Comparison of ENCODE assay signal across 8 cellular contexts in the genomic region with DNA sequence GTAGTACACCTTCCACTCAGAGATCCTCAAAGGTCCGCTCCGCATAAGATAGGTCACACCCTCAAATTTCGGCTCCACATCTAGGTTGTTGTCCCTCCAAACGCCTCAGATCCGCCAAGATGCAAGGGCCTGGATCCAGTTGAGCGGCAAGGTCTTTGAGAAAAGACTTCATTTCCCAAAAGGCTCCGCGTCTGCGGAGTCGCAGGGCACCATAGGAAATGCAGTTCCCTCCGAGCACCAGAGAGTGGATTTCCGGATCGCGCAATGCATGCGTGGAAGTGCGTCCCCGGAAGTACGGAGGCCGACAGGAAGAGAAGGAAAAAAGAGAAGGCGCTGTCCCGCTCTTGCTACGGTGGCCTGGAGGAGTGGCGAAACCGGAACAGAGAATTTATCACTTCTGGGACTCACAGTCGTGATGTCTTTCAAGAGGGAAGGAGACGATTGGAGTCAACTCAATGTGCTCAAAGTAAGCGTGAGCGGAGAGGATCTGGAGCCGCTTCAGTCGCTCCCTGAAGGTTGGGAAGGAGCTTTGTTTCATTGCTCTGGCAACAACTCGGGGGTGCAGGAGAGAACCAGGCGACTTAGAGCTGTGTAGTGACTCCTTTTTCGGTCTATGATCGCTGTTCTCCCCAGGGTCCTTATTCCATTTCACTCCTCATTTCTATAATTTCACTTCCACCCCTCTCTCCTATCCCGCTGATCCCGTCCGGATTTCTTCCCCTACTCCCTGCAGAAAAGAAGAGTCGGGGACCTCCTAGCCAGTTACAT. TPM values are rescaled to one million over a fixed set of nuclear protein-coding genes. Genes with fewer than 3 reads are reported as not detected.
A peak's percentile ranks its signal among the peaks of the same experiment; 100 is the strongest.
DNase-seq lines count a peak whose midpoint lies in the region; ATAC-seq and TF ChIP-seq lines count a peak whose summit lies in the region.

Gene LYSMD1, minus strand, starts transcription at position 165 of the 768 bp plus-strand sequence. CDS start 644 bp downstream, outside the sequence.
A gene with protein sequence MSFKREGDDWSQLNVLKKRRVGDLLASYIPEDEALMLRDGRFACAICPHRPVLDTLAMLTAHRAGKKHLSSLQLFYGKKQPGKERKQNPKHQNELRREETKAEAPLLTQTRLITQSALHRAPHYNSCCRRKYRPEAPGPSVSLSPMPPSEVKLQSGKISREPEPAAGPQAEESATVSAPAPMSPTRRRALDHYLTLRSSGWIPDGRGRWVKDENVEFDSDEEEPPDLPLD (plus strand): TSS at position 407 of the 768 bp plus-strand sequence. CDS start 9 bp downstream, at position 416.

- H3K27me3 ChIP-seq in PC-3 (ENCODE audit: low read length) = no peaks in the 10 kb centered on the region

- peak within 1 kb of the TSS; percentile 25 for H3K27ac ChIP-seq in PC-3 (ENCODE audit: low read length)

- ATAC-seq in GM21619 (IDR thresholded peaks at IDR 0.05; ENCODE audit: unreplicated experiment) (peak; percentile 87), PC-3 (peak; percentile 93)

- CTCF ChIA-PET in PC-3 (lab: Charles Lee) = interaction anchor here (1.6 kb wide), 1 partner anchor 66 kb away, joined by 12 read pairs; no protein-coding TSS in a partner anchor

- no peaks in the 10 kb centered on the region for H3K9me3 Mint-ChIP-seq in activated T-cell treated with anti-CD3 and anti-CD28 coated beads, Interleukin-2, amount 50 U/mL, for 24 hours

- POLR2A ChIA-PET in PC-3 (lab: Charles Lee; ENCODE audit: unreplicated experiment) = interaction anchor here (0.6 to 1.1 kb wide), 4 partner anchors 23 to 86 kb away, joined by 3 to 10 read pairs (median 6); partner anchors contain the start of gene VPS72

- TF ChIP-seq CTCF in PC-3 (conservative IDR thresholded peaks at IDR 0.05; ENCODE audit: low read depth, low read length) = no peak

- no peaks in the 10 kb centered on the region for H3K9me2 ChIP-seq in PC-3 (replicated peaks; ENCODE audit: low read length)

- peak; percentile 85 for TF ChIP-seq POLR2A in erythroblast (IDR thresholded peaks at IDR 0.05; ENCODE audit: low read length)

- H3K9me3 ChIP-seq in PC-3 (ENCODE audit: low read length) = no peaks in the 10 kb centered on the region

- DNase-seq in DMS153 treated with DMSO at 0.1 percent for 48 hours (lab: John Stamatoyannopoulos, UW; ENCODE audit: unreplicated experiment) (peak; percentile 99), PC-3 (peak; percentile 100), erythroblast (lab: John Stamatoyannopoulos, UW) (peak; percentile 99), mucosa of gallbladder (ENCODE audit: low spot score) (peak; percentile 99)
- DNase-seq in Jurkat, Clone E6-1 (ENCODE audit: low read depth, low spot score) = peak; percentile 99
- DNase-seq in activated T-cell treated with anti-CD3 and anti-CD28 coated beads, Interleukin-2, amount 50 U/mL, for 24 hours = peak; percentile 93
- DNase-seq in stimulated activated CD8-positive, alpha-beta memory T cell treated with anti-CD3 and anti-CD28 coated beads, Interleukin-4, amount 100 ng/mL, for 24 hours (ENCODE audit: low read depth) = peak; percentile 88

- H4K20me1 ChIP-seq in PC-3 (ENCODE audit: low read length) = no peaks in the 10 kb centered on the region

- peak within 1 kb of the TSS; percentile 99 for H3K4me3 ChIP-seq in Jurkat, Clone E6-1 (ENCODE audit: low read length)
- H3K4me3 ChIP-seq in PC-3 (ENCODE audit: low read length) = peak within 1 kb of the TSS; percentile 85

- peaks cover 74% of the 10 kb centered on the region for H3K36me3 Mint-ChIP-seq in activated T-cell treated with anti-CD3 and anti-CD28 coated beads, Interleukin-2, amount 50 U/mL, for 24 hours (ENCODE audit: low read depth)

- H3K36me3 ChIP-seq in PC-3 (ENCODE audit: low read depth, low read length) = peaks cover 5% of the 10 kb centered on the region; the same call in 1 of the 2 replicates

- peak within 1 kb of the TSS; percentile 96 for H2AFZ ChIP-seq in PC-3 (ENCODE audit: low read length)

- H3K4me2 ChIP-seq in PC-3 (ENCODE audit: low read length) = peak within 1 kb of the TSS; percentile 94

- TSS peak; percentile 87 for BruUV-seq in PC-3 (replicated peaks; lab: Mats Ljungman, UMichigan)

- H3K9ac ChIP-seq in PC-3 (ENCODE audit: low read length) = peak within 1 kb of the TSS; percentile 87

- peaks cover 32% of the 10 kb centered on the region for H3K79me2 ChIP-seq in PC-3 (ENCODE audit: low read length)

- no peaks in the 10 kb centered on the region for H3F3A ChIP-seq in PC-3 (ENCODE audit: low read length, unreplicated experiment)

- peaks cover 18% of the 10 kb centered on the region for H3K4me1 ChIP-seq in PC-3 (ENCODE audit: insufficient read depth, low read length)

- intact Hi-C loops in PC-3 (cut with micrococcal nuclease) = no loop called here

- no peaks in the 10 kb centered on the region for H3K27me3 Mint-ChIP-seq in activated T-cell treated with anti-CD3 and anti-CD28 coated beads, Interleukin-2, amount 50 U/mL, for 24 hours

- peak within 1 kb of the TSS; percentile 98 for H3K27ac Mint-ChIP-seq in activated T-cell treated with anti-CD3 and anti-CD28 coated beads, Interleukin-2, amount 50 U/mL, for 24 hours

- peak within 1 kb of the TSS; percentile 95 for H3K4me3 Mint-ChIP-seq in activated T-cell treated with anti-CD3 and anti-CD28 coated beads, Interleukin-2, amount 50 U/mL, for 24 hours

- peaks cover 57% of the 10 kb centered on the region for H3K4me1 Mint-ChIP-seq in activated T-cell treated with anti-CD3 and anti-CD28 coated beads, Interleukin-2, amount 50 U/mL, for 24 hours (ENCODE audit: low read depth)

RNA-seq across cellular contexts. Expression of gene LYSMD1, which starts in this region (rescaled TPM):
- 9.5 TPM for polyA plus RNA-seq in Jurkat, Clone E6-1 (2012; ENCODE audit: insufficient read depth, insufficient read length)
- total RNA-seq in PC-3 (2014; rRNA removed) (6.3 and 7.5 TPM in 2 replicates), mucosa of gallbladder (11.5 TPM)

RNA-seq across cellular contexts. Expression of the second gene that starts in this region (rescaled TPM):
- polyA plus RNA-seq in Jurkat, Clone E6-1 (2012; ENCODE audit: insufficient read depth, insufficient read length) = 79.8 TPM
- total RNA-seq in PC-3 (2014; rRNA removed) (80.3 and 82.4 TPM in 2 replicates), mucosa of gallbladder (36.4 TPM)

Comparison
In these comparisons a context has a peak if more than half of its experiments do, and no peak if none do; other contexts are left out.
1. Peak in every context shown above with its lines: DNase-seq, ATAC-seq, H3K4me3 ChIP-seq and H3K27ac ChIP-seq.